Comparison of ENCODE assay signal across 26 cellular contexts in genomic region chr12:2454778-2455177, GRCh38.
"Had no signal": no experiment of that assay in that cellular context is flagged by ENCODE, and none has a peak within 500 bp of the region (broad histone marks: within the 10 kb centered on the region; RNA-seq: fewer than 3 reads in every experiment).

No MANE protein-coding gene starts in this region.

- H3K4me3 ChIP-seq: esophagus squamous epithelium, gastroesophageal sphincter, heart right ventricle had no signal

- H3K27ac Mint-ChIP-seq: activated CD8-positive, alpha-beta T cell treated with anti-CD3 and anti-CD28 coated beads for 36 hours; activated naive CD8-positive, alpha-beta T cell; activated T-helper 17 cell treated with anti-CD3 and anti-CD28 coated beads, Interleukin-2, amount 50 U/mL, for 72 hours; T-helper 17 cell; WTC11 had no signal

- H3K4me1 ChIP-seq: esophagus squamous epithelium had no signal

- H3K4me1 Mint-ChIP-seq: activated T-helper 17 cell treated with anti-CD3 and anti-CD28 coated beads, Interleukin-2, amount 50 U/mL, for 72 hours had no signal

- H3K36me3 Mint-ChIP-seq: activated naive CD8-positive, alpha-beta T cell; WTC11 had no signal

- H3K27ac ChIP-seq: brain microvascular endothelial cell, epithelial cell of prostate, esophagus squamous epithelium, gastroesophageal sphincter, VCaP had no signal

- H3K9me3 Mint-ChIP-seq: activated CD8-positive, alpha-beta T cell treated with anti-CD3 and anti-CD28 coated beads for 36 hours; activated T-cell treated with anti-CD3 and anti-CD28 coated beads, Interleukin-2, amount 50 U/mL, for 4 hours; activated T-helper 17 cell treated with anti-CD3 and anti-CD28 coated beads, Interleukin-2, amount 50 U/mL, for 72 hours; WTC11 had no signal

- DNase-seq: activated CD4-positive, alpha-beta T cell treated with anti-CD3 and anti-CD28 coated beads for 48 hours; activated CD4-positive, alpha-beta T cell treated with anti-CD3 and anti-CD28 coated beads, Interleukin-2, amount 50 U/mL, for 1 hour; activated CD4-positive, alpha-beta T cell treated with anti-CD3 and anti-CD28 coated beads, Interleukin-2, amount 50 U/mL, for 48 hours; activated CD8-positive, alpha-beta memory T cell treated with anti-CD3 and anti-CD28 coated beads for 24 hours; activated CD8-positive, alpha-beta T cell treated with anti-CD3 and anti-CD28 coated beads for 36 hours; activated effector memory CD4-positive, alpha-beta T cell treated with Interleukin-2 at 50 U/mL for 16 hours; activated gamma-delta T cell treated with Interleukin-2 at 50 U/mL for 16 hours; activated naive CD4-positive, alpha-beta T cell treated with anti-CD3 and anti-CD28 coated beads, Interleukin-2, amount 50 U/mL, for 16 hours; activated naive CD4-positive, alpha-beta T cell treated with Interleukin-2 at 50 U/mL for 16 hours; activated T-cell treated with anti-CD3 and anti-CD28 coated beads, Interleukin-2, amount 50 U/mL, for 4 hours; amniotic stem cell; anterior cingulate cortex; brain microvascular endothelial cell; caudate nucleus; effector CD8-positive, alpha-beta T cell; esophagus squamous epithelium; foreskin melanocyte; heart right ventricle; T-helper 1 cell; T-helper 17 cell had no signal

- H3K36me3 ChIP-seq: brain microvascular endothelial cell, esophagus squamous epithelium had no signal

- ATAC-seq: activated CD8-positive, alpha-beta T cell treated with anti-CD3 and anti-CD28 coated beads for 36 hours; activated T-cell treated with anti-CD3 and anti-CD28 coated beads, Interleukin-2, amount 50 U/mL, for 4 hours; activated T-helper 17 cell treated with anti-CD3 and anti-CD28 coated beads, Interleukin-2, amount 50 U/mL, for 72 hours; gastroesophageal sphincter; heart right ventricle; T-helper 17 cell; WTC11 had no signal

- H3K9me3 ChIP-seq: esophagus squamous epithelium, gastroesophageal sphincter, heart right ventricle had no signal

- H3K27me3 Mint-ChIP-seq: activated CD8-positive, alpha-beta T cell treated with anti-CD3 and anti-CD28 coated beads for 36 hours; activated naive CD8-positive, alpha-beta T cell; activated T-helper 17 cell treated with anti-CD3 and anti-CD28 coated beads, Interleukin-2, amount 50 U/mL, for 72 hours had no signal

- H3K27me3 ChIP-seq: brain microvascular endothelial cell, esophagus squamous epithelium, gastroesophageal sphincter, heart right ventricle had no signal

- H3K4me3 Mint-ChIP-seq: activated CD8-positive, alpha-beta T cell treated with anti-CD3 and anti-CD28 coated beads for 36 hours; activated naive CD8-positive, alpha-beta T cell; activated T-cell treated with anti-CD3 and anti-CD28 coated beads, Interleukin-2, amount 50 U/mL, for 4 hours; activated T-helper 17 cell treated with anti-CD3 and anti-CD28 coated beads, Interleukin-2, amount 50 U/mL, for 72 hours; T-helper 17 cell; WTC11 had no signal
